In the genomic region with DNA sequence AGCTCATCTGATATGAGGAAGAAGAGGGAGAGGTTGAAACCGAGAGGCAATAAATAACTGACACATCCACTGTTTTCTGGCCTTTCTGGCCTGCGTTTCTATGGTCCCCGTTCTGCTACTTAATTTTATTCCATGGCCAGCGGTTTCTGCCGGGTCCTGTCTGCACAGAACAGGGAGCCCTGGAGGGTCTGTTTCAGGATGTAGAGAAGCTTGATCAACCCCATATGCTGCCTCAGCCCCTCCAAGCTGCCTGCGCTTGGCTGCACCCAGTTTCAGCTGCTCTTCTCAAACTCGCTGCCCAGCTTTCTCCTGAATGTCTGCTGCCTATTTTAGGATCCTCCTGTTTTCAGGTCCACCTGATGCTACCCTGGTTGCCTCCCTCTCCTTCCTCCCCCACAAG, we compare ENCODE assay signal across 19 cellular contexts. TPM values are rescaled to one million over a fixed set of nuclear protein-coding genes. Genes with fewer than 3 reads are reported as not detected.
"Had no signal": no experiment of that assay in that cellular context is flagged by ENCODE, and none has a peak within 500 bp of the region (broad histone marks: within the 10 kb centered on the region; RNA-seq: fewer than 3 reads in every experiment).

No MANE protein-coding gene starts in this region.

- H3K27me3 ChIP-seq: left lung, neutrophil had no signal

- FAIRE-seq: endothelial cell of umbilical vein, keratinocyte had no signal

- H3K9me3 ChIP-seq: left lung, neutrophil had no signal

- DNase-seq: activated CD4-positive, alpha-beta T cell treated with anti-CD3 and anti-CD28 coated beads for 1 hour; activated CD4-positive, alpha-beta T cell treated with anti-CD3 and anti-CD28 coated beads, Interleukin-2, amount 50 U/mL, for 4 hours; activated naive CD4-positive, alpha-beta T cell; activated naive CD8-positive, alpha-beta T cell treated with anti-CD3 and anti-CD28 coated beads, Interleukin-2, amount 10 ng/mL, durations not matched to agents 7 days and 5 days; activated T-cell treated with anti-CD3 and anti-CD28 coated beads for 4 hours; central memory CD4-positive, alpha-beta T cell; effector CD4-positive, alpha-beta T cell; esophagus squamous epithelium; hippocampal formation; left lung; naive thymus-derived CD4-positive, alpha-beta T cell; stimulated activated CD4-positive, alpha-beta T cell treated with anti-CD3 and anti-CD28 coated beads, Interleukin-4, amount 100 ng/mL, for 24 hours; stimulated activated naive CD4-positive, alpha-beta T cell; tibial artery had no signal

- H3K27ac ChIP-seq: coronary artery, esophagus squamous epithelium, left lung, neutrophil, skin epidermis, tibial artery had no signal

- H3K4me3 ChIP-seq: coronary artery, esophagus squamous epithelium, left lung, skin epidermis, tibial artery had no signal

- H3K4me1 ChIP-seq: esophagus squamous epithelium, left lung, tibial artery had no signal

- ATAC-seq: naive thymus-derived CD4-positive, alpha-beta T cell had no signal

- H3K36me3 ChIP-seq: esophagus squamous epithelium, left lung, neutrophil, tibial artery had no signal

RNA-seq across cellular contexts. Expression of gene PACSIN1, which starts 18.5 kb away (rescaled TPM):
- total RNA-seq: endothelial cell of umbilical vein, esophagus squamous epithelium had no signal
- polyA plus RNA-seq: keratinocyte had no signal
